ENCODE assay signal across 24 cellular contexts in genomic region chr20:50050214-50050613, GRCh38.
"Had no signal": no experiment of that assay in that cellular context is flagged by ENCODE, and none has a peak within 500 bp of the region (broad histone marks: within the 10 kb centered on the region; RNA-seq: fewer than 3 reads in every experiment).

No MANE protein-coding gene starts in this region.

- H3K36me3 Mint-ChIP-seq: activated CD8-positive, alpha-beta memory T cell treated with anti-CD3 and anti-CD28 coated beads, Interleukin-2, amount 10 ng/mL, durations not matched to agents 7 days and 5 days; WTC11 had no signal

- H3K36me3 ChIP-seq: brain microvascular endothelial cell, cardiac muscle cell had no signal

- ATAC-seq: activated CD8-positive, alpha-beta memory T cell treated with anti-CD3 and anti-CD28 coated beads, Interleukin-2, amount 10 ng/mL, durations not matched to agents 7 days and 5 days; activated T-helper 17 cell treated with anti-CD3 and anti-CD28 coated beads, Interleukin-2, amount 50 U/mL, for 72 hours; T-helper 17 cell; WTC11 had no signal

- DNase-seq: activated CD4-positive, alpha-beta T cell treated with anti-CD3 and anti-CD28 coated beads for 48 hours; activated CD4-positive, alpha-beta T cell treated with anti-CD3 and anti-CD28 coated beads, Interleukin-2, amount 50 U/mL, for 4 hours; activated CD4-positive, CD25-positive, alpha-beta regulatory T cell treated with anti-CD3 and anti-CD28 coated beads, Interleukin-2, amount 50 U/mL, for 72 hours; activated CD8-positive, alpha-beta memory T cell treated with anti-CD3 and anti-CD28 coated beads, Interleukin-2, amount 10 ng/mL, durations not matched to agents 7 days and 5 days; activated gamma-delta T cell; activated naive CD4-positive, alpha-beta T cell treated with anti-CD3 and anti-CD28 coated beads for 36 hours; activated T-cell treated with anti-CD3 and anti-CD28 coated beads, Interleukin-2, amount 50 U/mL, for 48 hours; brain microvascular endothelial cell; KG1; NCI-H1048; NCI-H146; NCI-H187 treated with DMSO at 0.1 percent for 48 hours; NCI-H2081 treated with DMSO at 0.1 percent for 48 hours; NCI-H226; NCI-H510A; NCI-H526 treated with DMSO at 0.1 percent for 48 hours; NCI-H82; SIG-M5; T-helper 17 cell; T-helper 9 cell had no signal

- H3K9me3 Mint-ChIP-seq: activated T-helper 17 cell treated with anti-CD3 and anti-CD28 coated beads, Interleukin-2, amount 50 U/mL, for 72 hours; WTC11 had no signal

- H3K27ac ChIP-seq: brain microvascular endothelial cell, cardiac muscle cell had no signal

- H3K4me3 ChIP-seq: cardiac muscle cell had no signal

- H3K4me1 Mint-ChIP-seq: activated T-helper 17 cell treated with anti-CD3 and anti-CD28 coated beads, Interleukin-2, amount 50 U/mL, for 72 hours had no signal

- H3K27me3 ChIP-seq: brain microvascular endothelial cell, cardiac muscle cell had no signal

- H3K27ac Mint-ChIP-seq: activated CD8-positive, alpha-beta memory T cell treated with anti-CD3 and anti-CD28 coated beads, Interleukin-2, amount 10 ng/mL, durations not matched to agents 7 days and 5 days; activated naive CD4-positive, alpha-beta T cell treated with anti-CD3 and anti-CD28 coated beads for 36 hours; activated naive CD8-positive, alpha-beta T cell; activated T-helper 17 cell treated with anti-CD3 and anti-CD28 coated beads, Interleukin-2, amount 50 U/mL, for 72 hours; T-helper 17 cell had no signal

- H3K4me3 Mint-ChIP-seq: activated CD8-positive, alpha-beta memory T cell treated with anti-CD3 and anti-CD28 coated beads, Interleukin-2, amount 10 ng/mL, durations not matched to agents 7 days and 5 days; activated naive CD4-positive, alpha-beta T cell treated with anti-CD3 and anti-CD28 coated beads for 36 hours; activated naive CD8-positive, alpha-beta T cell; activated T-helper 17 cell treated with anti-CD3 and anti-CD28 coated beads, Interleukin-2, amount 50 U/mL, for 72 hours; T-helper 17 cell; WTC11 had no signal
